In genomic region chr11:125326126-125326525, GRCh38 we compare ENCODE assay signal across 4 cellular contexts.
"Had no signal": no experiment of that assay in that cellular context is flagged by ENCODE, and none has a peak within 500 bp of the region (broad histone marks: within the 10 kb centered on the region; RNA-seq: fewer than 3 reads in every experiment).

No MANE protein-coding gene starts in this region.

- DNase-seq: H9, HCEC 1CT, IMR-90 had no signal

- H3K9me3 Mint-ChIP-seq: GM23338, H9 had no signal

- H3K27ac Mint-ChIP-seq: GM23338, H9 had no signal

- H3K4me3 Mint-ChIP-seq: GM23338, H9 had no signal
